Comparison of ENCODE assay signal across 8 cellular contexts in genomic region chr12:39442895-39443703, GRCh38. TPM values are rescaled to one million over a fixed set of nuclear protein-coding genes. Genes with fewer than 3 reads are reported as not detected.
DNase-seq lines count a peak whose midpoint lies in the region; ATAC-seq, FAIRE-seq and TF ChIP-seq lines count a peak whose summit lies in the region.

A gene with protein sequence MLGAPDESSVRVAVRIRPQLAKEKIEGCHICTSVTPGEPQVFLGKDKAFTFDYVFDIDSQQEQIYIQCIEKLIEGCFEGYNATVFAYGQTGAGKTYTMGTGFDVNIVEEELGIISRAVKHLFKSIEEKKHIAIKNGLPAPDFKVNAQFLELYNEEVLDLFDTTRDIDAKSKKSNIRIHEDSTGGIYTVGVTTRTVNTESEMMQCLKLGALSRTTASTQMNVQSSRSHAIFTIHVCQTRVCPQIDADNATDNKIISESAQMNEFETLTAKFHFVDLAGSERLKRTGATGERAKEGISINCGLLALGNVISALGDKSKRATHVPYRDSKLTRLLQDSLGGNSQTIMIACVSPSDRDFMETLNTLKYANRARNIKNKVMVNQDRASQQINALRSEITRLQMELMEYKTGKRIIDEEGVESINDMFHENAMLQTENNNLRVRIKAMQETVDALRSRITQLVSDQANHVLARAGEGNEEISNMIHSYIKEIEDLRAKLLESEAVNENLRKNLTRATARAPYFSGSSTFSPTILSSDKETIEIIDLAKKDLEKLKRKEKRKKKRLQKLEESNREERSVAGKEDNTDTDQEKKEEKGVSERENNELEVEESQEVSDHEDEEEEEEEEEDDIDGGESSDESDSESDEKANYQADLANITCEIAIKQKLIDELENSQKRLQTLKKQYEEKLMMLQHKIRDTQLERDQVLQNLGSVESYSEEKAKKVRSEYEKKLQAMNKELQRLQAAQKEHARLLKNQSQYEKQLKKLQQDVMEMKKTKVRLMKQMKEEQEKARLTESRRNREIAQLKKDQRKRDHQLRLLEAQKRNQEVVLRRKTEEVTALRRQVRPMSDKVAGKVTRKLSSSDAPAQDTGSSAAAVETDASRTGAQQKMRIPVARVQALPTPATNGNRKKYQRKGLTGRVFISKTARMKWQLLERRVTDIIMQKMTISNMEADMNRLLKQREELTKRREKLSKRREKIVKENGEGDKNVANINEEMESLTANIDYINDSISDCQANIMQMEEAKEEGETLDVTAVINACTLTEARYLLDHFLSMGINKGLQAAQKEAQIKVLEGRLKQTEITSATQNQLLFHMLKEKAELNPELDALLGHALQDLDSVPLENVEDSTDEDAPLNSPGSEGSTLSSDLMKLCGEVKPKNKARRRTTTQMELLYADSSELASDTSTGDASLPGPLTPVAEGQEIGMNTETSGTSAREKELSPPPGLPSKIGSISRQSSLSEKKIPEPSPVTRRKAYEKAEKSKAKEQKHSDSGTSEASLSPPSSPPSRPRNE (N-terminal part only) (minus strand): TSS chr12:39443120. CDS start chr12:39442970, 150 bp downstream.

- FAIRE-seq in RCC 7860 (lab: Jason Lieb, UNC), result no peak

- TF ChIP-seq CTCF in fibroblast of the aortic adventitia (IDR thresholded peaks at IDR 0.05; ENCODE audit: insufficient read depth, low read length) (peak; percentile 59), nephron (IDR thresholded peaks at IDR 0.05; ENCODE audit: unreplicated experiment in 3 of 3) (peak; percentile 78 to 87 (median 80))

- H3K27ac Mint-ChIP-seq in nephron, result peak within 1 kb of the TSS; percentile 85 to 94 (median 91)
- peak within 1 kb of the TSS; percentile 83 for H3K27ac Mint-ChIP-seq in stimulated activated naive CD8-positive, alpha-beta T cell treated with anti-CD3 and anti-CD28 coated beads, Interleukin-15, Interleukin-2, amounts not matched to agents 100 ng/mL and 50 ng/mL, for 24 hours

- ATAC-seq in GM21717 (IDR thresholded peaks at IDR 0.05; ENCODE audit: unreplicated experiment), result peak; percentile 94

- DNase-seq in DMS79 (lab: John Stamatoyannopoulos, UW), result peak; percentile 77
- peak; percentile 41 for DNase-seq in Jurkat, Clone E6-1 (ENCODE audit: low read depth, low spot score)
- DNase-seq in RCC 7860 (ENCODE audit: low spot score), result peak; percentile 83
- peak; percentile 88 for DNase-seq in activated T-helper 9 cell treated with anti-CD3 and anti-CD28 coated beads, Interleukin-2, amount 50 U/mL, for 16 hours (ENCODE audit: low read depth)
- DNase-seq in fibroblast of the aortic adventitia (ENCODE audit: low read depth), result peak; percentile 84

- peak within 1 kb of the TSS; percentile 51 for H3K4me3 ChIP-seq in Jurkat, Clone E6-1 (ENCODE audit: low read length)
- peak within 1 kb of the TSS; percentile 78 for H3K4me3 ChIP-seq in fibroblast of the aortic adventitia (ENCODE audit: low read depth, low read length)

- H3K4me1 Mint-ChIP-seq in nephron, result peaks cover 10% of the 10 kb centered on the region
- peaks cover 22% of the 10 kb centered on the region for H3K4me1 Mint-ChIP-seq in stimulated activated naive CD8-positive, alpha-beta T cell treated with anti-CD3 and anti-CD28 coated beads, Interleukin-15, Interleukin-2, amounts not matched to agents 100 ng/mL and 50 ng/mL, for 24 hours (ENCODE audit: low read depth)

- peak within 1 kb of the TSS; percentile 87 to 93 (median 88) for H3K4me3 Mint-ChIP-seq in nephron
- H3K4me3 Mint-ChIP-seq in stimulated activated naive CD8-positive, alpha-beta T cell treated with anti-CD3 and anti-CD28 coated beads, Interleukin-15, Interleukin-2, amounts not matched to agents 100 ng/mL and 50 ng/mL, for 24 hours, result peak within 1 kb of the TSS; percentile 88

- H3K36me3 Mint-ChIP-seq in nephron (ENCODE audit: low read depth), result no peaks in the 10 kb centered on the region
- peaks cover 4% of the 10 kb centered on the region for H3K36me3 Mint-ChIP-seq in stimulated activated naive CD8-positive, alpha-beta T cell treated with anti-CD3 and anti-CD28 coated beads, Interleukin-15, Interleukin-2, amounts not matched to agents 100 ng/mL and 50 ng/mL, for 24 hours (ENCODE audit: low read depth)

- peaks cover 24% of the 10 kb centered on the region for H3K27me3 Mint-ChIP-seq in nephron (ENCODE audit: low read depth)
- H3K27me3 Mint-ChIP-seq in stimulated activated naive CD8-positive, alpha-beta T cell treated with anti-CD3 and anti-CD28 coated beads, Interleukin-15, Interleukin-2, amounts not matched to agents 100 ng/mL and 50 ng/mL, for 24 hours, result peaks cover 12% of the 10 kb centered on the region

- H3K9me3 Mint-ChIP-seq in nephron, result no peaks in the 10 kb centered on the region
- no peaks in the 10 kb centered on the region for H3K9me3 Mint-ChIP-seq in stimulated activated naive CD8-positive, alpha-beta T cell treated with anti-CD3 and anti-CD28 coated beads, Interleukin-15, Interleukin-2, amounts not matched to agents 100 ng/mL and 50 ng/mL, for 24 hours

RNA-seq across cellular contexts. Expression of the gene that starts here (rescaled TPM):
- 6.6 TPM for polyA plus RNA-seq in Jurkat, Clone E6-1 (2012; ENCODE audit: insufficient read depth, insufficient read length)
- total RNA-seq in fibroblast of the aortic adventitia (ENCODE audit: low replicate concordance), result 10.8 and 10.9 TPM in 2 replicates

Comparison
In these comparisons a context has a peak if more than half of its experiments do, and no peak if none do; other contexts are left out.
1. Peak in every context shown above with its lines: DNase-seq, ATAC-seq and H3K4me3 ChIP-seq.